In the genomic region with DNA sequence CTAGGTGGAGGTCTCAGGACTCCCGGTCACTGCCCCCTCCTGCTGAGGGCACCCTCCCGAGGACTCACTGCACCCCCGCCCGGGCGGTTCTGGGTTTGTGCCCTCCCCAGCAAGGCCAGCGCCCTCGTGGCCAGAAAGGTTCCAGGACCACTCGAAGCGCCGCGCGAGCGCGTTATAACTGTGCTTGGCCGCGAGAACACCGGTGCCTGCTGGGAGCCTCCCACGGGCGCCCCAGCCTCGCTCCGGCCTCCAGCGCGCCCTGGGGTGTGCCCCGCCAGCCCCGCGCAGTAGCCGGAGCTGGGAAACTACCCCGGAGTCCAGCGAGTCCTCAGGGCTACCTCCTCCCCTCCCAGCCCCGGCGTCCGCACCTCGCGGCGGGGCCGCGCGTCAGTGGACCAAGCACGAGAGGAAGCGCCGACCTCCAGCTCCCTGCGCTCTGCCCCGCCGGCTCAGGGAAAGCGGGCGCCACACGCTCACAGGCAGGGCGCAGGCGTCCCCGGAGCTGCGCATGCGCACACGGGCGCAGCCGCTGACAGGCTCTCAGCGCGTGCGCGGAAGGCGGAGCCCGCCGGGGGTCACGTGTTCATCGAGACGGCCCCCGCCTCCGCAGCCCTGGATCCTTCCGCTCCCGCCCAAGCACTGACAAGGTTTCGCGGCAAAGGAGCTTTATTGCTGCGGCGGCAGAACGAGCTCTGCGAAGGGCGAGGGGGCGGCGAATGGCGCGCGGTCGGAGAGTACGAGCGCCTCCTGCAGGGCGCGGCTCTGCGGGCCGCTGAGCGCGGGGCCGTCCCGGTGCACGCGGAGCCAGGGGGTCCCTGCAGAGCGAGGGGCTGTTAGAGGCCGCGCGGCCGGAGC, we compare ENCODE assay signal across 8 cellular contexts. TPM values are rescaled to one million over a fixed set of nuclear protein-coding genes. Genes with fewer than 3 reads are reported as not detected.
DNase-seq lines count a peak whose midpoint lies in the region; ATAC-seq and TF ChIP-seq lines count a peak whose summit lies in the region.

A gene with protein sequence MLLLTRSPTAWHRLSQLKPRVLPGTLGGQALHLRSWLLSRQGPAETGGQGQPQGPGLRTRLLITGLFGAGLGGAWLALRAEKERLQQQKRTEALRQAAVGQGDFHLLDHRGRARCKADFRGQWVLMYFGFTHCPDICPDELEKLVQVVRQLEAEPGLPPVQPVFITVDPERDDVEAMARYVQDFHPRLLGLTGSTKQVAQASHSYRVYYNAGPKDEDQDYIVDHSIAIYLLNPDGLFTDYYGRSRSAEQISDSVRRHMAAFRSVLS (minus strand): TSS at position 495 of the 855 bp plus-strand sequence. CDS start 1,187 bp downstream, outside the sequence.

- H3K27me3 ChIP-seq in KMS-11 (ENCODE audit: insufficient read depth, low read depth) (no peaks in the 10 kb centered on the region), Peyer's patch (no peaks in the 10 kb centered on the region)

- H3K36me3 Mint-ChIP-seq in activated T-helper 1 cell treated with anti-CD3 and anti-CD28 coated beads, Interleukin-12 subunit alpha, Interleukin-12 subunit beta, Interleukin-2, Interleukin-4 antibody, amounts not matched to agents 30 ng/mL and 10 ng/mL and 1 ng/mL, durations not matched to agents 14 hours and 24 hours and 36 hours (ENCODE audit: low read depth) = peaks cover 11% of the 10 kb centered on the region
- peaks cover 0 to 8% (median 0%) of the 10 kb centered on the region in 3 donors for H3K36me3 Mint-ChIP-seq in naive thymus-derived CD8-positive, alpha-beta T cell
- peaks cover 52 to 54% of the 10 kb centered on the region in 2 donors for H3K36me3 Mint-ChIP-seq in stimulated activated naive B cell treated with anti-CD40 and anti-IgM and Interleukin-4, amounts not matched to agents 10 μg/mL and 1 μg/mL and 100 μg/mL, for 72 hours

- no peaks in the 10 kb centered on the region for H3K9me3 Mint-ChIP-seq in activated T-helper 1 cell treated with anti-CD3 and anti-CD28 coated beads, Interleukin-12 subunit alpha, Interleukin-12 subunit beta, Interleukin-2, Interleukin-4 antibody, amounts not matched to agents 30 ng/mL and 10 ng/mL and 1 ng/mL, durations not matched to agents 14 hours and 24 hours and 36 hours
- H3K9me3 Mint-ChIP-seq in naive thymus-derived CD8-positive, alpha-beta T cell = no peaks in the 10 kb centered on the region
- H3K9me3 Mint-ChIP-seq in stimulated activated naive B cell treated with anti-CD40 and anti-IgM and Interleukin-4, amounts not matched to agents 10 μg/mL and 1 μg/mL and 100 μg/mL, for 72 hours = no peaks in the 10 kb centered on the region

- no peaks in the 10 kb centered on the region for H4K20me1 ChIP-seq in KMS-11 (ENCODE audit: insufficient read depth)

- H3K36me3 ChIP-seq in KMS-11 (ENCODE audit: insufficient read depth) (no peaks in the 10 kb centered on the region), Peyer's patch (peaks cover 0 to 37% (median 0%) of the 10 kb centered on the region in 3 donors)

- ATAC-seq in GM21619 (IDR thresholded peaks at IDR 0.05; ENCODE audit: unreplicated experiment) = peak; percentile 34
- peak; percentile 71 to 79 for ATAC-seq in naive thymus-derived CD8-positive, alpha-beta T cell
- peak; percentile 57 for ATAC-seq in stimulated activated naive B cell treated with anti-CD40 and anti-IgM and Interleukin-4, amounts not matched to agents 10 μg/mL and 1 μg/mL and 100 μg/mL, for 72 hours (replicated peaks)

- peak; percentile 89 to 91 for TF ChIP-seq POLR2A in Peyer's patch (IDR thresholded peaks at IDR 0.05)

- DNase-seq in DMS53 treated with DMSO at 0.1 percent for 48 hours (lab: John Stamatoyannopoulos, UW; ENCODE audit: unreplicated experiment) (peak; percentile 88), Peyer's patch (peak; percentile 96 to 99 (median 98)), fibroblast of gingiva (ENCODE audit: low read depth) (peak; percentile 98)
- peak; percentile 97 for DNase-seq in activated T-helper 1 cell treated with anti-CD3 and anti-CD28 coated beads, Interleukin-12 subunit alpha, Interleukin-12 subunit beta, Interleukin-2, Interleukin-4 antibody, amounts not matched to agents 30 ng/mL and 10 ng/mL and 1 ng/mL, durations not matched to agents 14 hours and 24 hours and 36 hours (ENCODE audit: low spot score)
- peak; percentile 95 to 99 (median 98) for DNase-seq in naive thymus-derived CD8-positive, alpha-beta T cell
- peak; percentile 96 for DNase-seq in stimulated activated naive B cell treated with anti-CD40 and anti-IgM and Interleukin-4, amounts not matched to agents 10 μg/mL and 1 μg/mL and 100 μg/mL, for 72 hours

- peaks cover 8% of the 10 kb centered on the region; the same call in 1 of the 2 replicates for H3K79me2 ChIP-seq in KMS-11 (ENCODE audit: insufficient read depth, low read depth)

- peaks cover 34% of the 10 kb centered on the region for H3K4me1 Mint-ChIP-seq in activated T-helper 1 cell treated with anti-CD3 and anti-CD28 coated beads, Interleukin-12 subunit alpha, Interleukin-12 subunit beta, Interleukin-2, Interleukin-4 antibody, amounts not matched to agents 30 ng/mL and 10 ng/mL and 1 ng/mL, durations not matched to agents 14 hours and 24 hours and 36 hours (ENCODE audit: low read depth)
- peaks cover 18 to 41% (median 32%) of the 10 kb centered on the region in 4 donors for H3K4me1 Mint-ChIP-seq in naive thymus-derived CD8-positive, alpha-beta T cell
- H3K4me1 Mint-ChIP-seq in stimulated activated naive B cell treated with anti-CD40 and anti-IgM and Interleukin-4, amounts not matched to agents 10 μg/mL and 1 μg/mL and 100 μg/mL, for 72 hours = peaks cover 38 to 66% of the 10 kb centered on the region in 2 donors

- H3K27me3 Mint-ChIP-seq in activated T-helper 1 cell treated with anti-CD3 and anti-CD28 coated beads, Interleukin-12 subunit alpha, Interleukin-12 subunit beta, Interleukin-2, Interleukin-4 antibody, amounts not matched to agents 30 ng/mL and 10 ng/mL and 1 ng/mL, durations not matched to agents 14 hours and 24 hours and 36 hours (ENCODE audit: insufficient read depth) = no peaks in the 10 kb centered on the region
- H3K27me3 Mint-ChIP-seq in naive thymus-derived CD8-positive, alpha-beta T cell = no peaks in the 10 kb centered on the region
- H3K27me3 Mint-ChIP-seq in stimulated activated naive B cell treated with anti-CD40 and anti-IgM and Interleukin-4, amounts not matched to agents 10 μg/mL and 1 μg/mL and 100 μg/mL, for 72 hours = no peaks in the 10 kb centered on the region

- TF ChIP-seq CTCF in KMS-11 (conservative IDR thresholded peaks at IDR 0.05; ENCODE audit: low read depth, low read length) (0 out of 2 replicates have a peak, but pooled peaks have one; percentile 13), Peyer's patch (IDR thresholded peaks at IDR 0.05) (peak in 5 of 6 experiments; percentile 17 to 66 (median 56))

- H3K27ac ChIP-seq in KMS-11 (peak within 1 kb of the TSS; percentile 83), Peyer's patch (peak within 1 kb of the TSS; percentile 93 to 100 (median 97))

- H3K9me3 ChIP-seq in Peyer's patch = no peaks in the 10 kb centered on the region

- H3K4me3 Mint-ChIP-seq in activated T-helper 1 cell treated with anti-CD3 and anti-CD28 coated beads, Interleukin-12 subunit alpha, Interleukin-12 subunit beta, Interleukin-2, Interleukin-4 antibody, amounts not matched to agents 30 ng/mL and 10 ng/mL and 1 ng/mL, durations not matched to agents 14 hours and 24 hours and 36 hours = peak within 1 kb of the TSS; percentile 94
- peak within 1 kb of the TSS; percentile 72 to 91 (median 86) for H3K4me3 Mint-ChIP-seq in naive thymus-derived CD8-positive, alpha-beta T cell
- H3K4me3 Mint-ChIP-seq in stimulated activated naive B cell treated with anti-CD40 and anti-IgM and Interleukin-4, amounts not matched to agents 10 μg/mL and 1 μg/mL and 100 μg/mL, for 72 hours = peak within 1 kb of the TSS; percentile 92 to 93

- POLR2A ChIA-PET in naive thymus-derived CD8-positive, alpha-beta T cell (lab: Charles Lee) = interaction anchor here (0.6 to 6.6 kb wide), 34 partner anchors 8 to 542 kb away, joined by 3 to 128 read pairs (median 6); partner anchors contain the start of genes ARSA, CHKB, CPT1B and HDAC10

- peak within 1 kb of the TSS; percentile 88 for H3K27ac Mint-ChIP-seq in activated T-helper 1 cell treated with anti-CD3 and anti-CD28 coated beads, Interleukin-12 subunit alpha, Interleukin-12 subunit beta, Interleukin-2, Interleukin-4 antibody, amounts not matched to agents 30 ng/mL and 10 ng/mL and 1 ng/mL, durations not matched to agents 14 hours and 24 hours and 36 hours
- H3K27ac Mint-ChIP-seq in naive thymus-derived CD8-positive, alpha-beta T cell = peak within 1 kb of the TSS; percentile 70 to 94 (median 88)
- H3K27ac Mint-ChIP-seq in stimulated activated naive B cell treated with anti-CD40 and anti-IgM and Interleukin-4, amounts not matched to agents 10 μg/mL and 1 μg/mL and 100 μg/mL, for 72 hours = peak within 1 kb of the TSS; percentile 96

- H3K4me3 ChIP-seq in KMS-11 (IDR thresholded peaks at IDR 0.05; ENCODE audit: insufficient read depth, low read depth, low read length) (peak within 1 kb of the TSS; percentile 31), Peyer's patch (peak within 1 kb of the TSS; percentile 74 to 82 (median 78))

- H3K4me2 ChIP-seq in KMS-11 = peak within 1 kb of the TSS; percentile 84

- H3K9ac ChIP-seq in KMS-11 = peak within 1 kb of the TSS; percentile 79

- intact Hi-C loops in activated T-helper 1 cell treated with anti-CD3 and anti-CD28 coated beads, Interleukin-12 subunit alpha, Interleukin-12 subunit beta, Interleukin-2, Interleukin-4 antibody, amounts not matched to agents 30 ng/mL and 10 ng/mL and 1 ng/mL, durations not matched to agents 14 hours and 24 hours and 36 hours (cut with micrococcal nuclease) = loop anchor here (1.0 kb wide), 4 partner anchors 17 to 96 kb away; partner anchors contain the start of genes CHKB, NCAPH2 and SBF1

- H2AFZ ChIP-seq in KMS-11 (ENCODE audit: low read depth) = peak within 1 kb of the TSS; percentile 22; the same call in 1 of the 2 replicates

- H3K4me1 ChIP-seq in KMS-11 (ENCODE audit: low read depth, poor library complexity, severe bottlenecking) (peaks cover 4% of the 10 kb centered on the region), Peyer's patch (peaks cover 6 to 59% (median 22%) of the 10 kb centered on the region in 4 donors)

RNA-seq across cellular contexts. Expression of the gene that starts here (rescaled TPM):
- total RNA-seq in Peyer's patch = 1 to 10 TPM in 3 of 4 donors, not detected in 1; 1.2 to 6.3 (median 4.5) TPM
- total RNA-seq in activated T-helper 1 cell treated with anti-CD3 and anti-CD28 coated beads, Interleukin-12 subunit alpha, Interleukin-12 subunit beta, Interleukin-2, Interleukin-4 antibody, amounts not matched to agents 30 ng/mL and 10 ng/mL and 1 ng/mL, durations not matched to agents 14 hours and 24 hours and 36 hours = 8.7 and 14.8 TPM in 2 replicates
- total RNA-seq in naive thymus-derived CD8-positive, alpha-beta T cell = 1 to 10 TPM in 1 of 2 experiments, not detected in 1; 2.7 TPM
- 1 to 10 TPM; 4.0 to 8.3 (median 6.8) TPM for polyA plus RNA-seq in naive thymus-derived CD8-positive, alpha-beta T cell

Comparison
In these comparisons a context has a peak if more than half of its experiments do, and no peak if none do; other contexts are left out.
1. Peak in every context shown above with its lines: DNase-seq, ATAC-seq, H3K4me3 ChIP-seq and H3K27ac ChIP-seq.